12 cellular contexts compared by ENCODE assay signal in the genomic region with DNA sequence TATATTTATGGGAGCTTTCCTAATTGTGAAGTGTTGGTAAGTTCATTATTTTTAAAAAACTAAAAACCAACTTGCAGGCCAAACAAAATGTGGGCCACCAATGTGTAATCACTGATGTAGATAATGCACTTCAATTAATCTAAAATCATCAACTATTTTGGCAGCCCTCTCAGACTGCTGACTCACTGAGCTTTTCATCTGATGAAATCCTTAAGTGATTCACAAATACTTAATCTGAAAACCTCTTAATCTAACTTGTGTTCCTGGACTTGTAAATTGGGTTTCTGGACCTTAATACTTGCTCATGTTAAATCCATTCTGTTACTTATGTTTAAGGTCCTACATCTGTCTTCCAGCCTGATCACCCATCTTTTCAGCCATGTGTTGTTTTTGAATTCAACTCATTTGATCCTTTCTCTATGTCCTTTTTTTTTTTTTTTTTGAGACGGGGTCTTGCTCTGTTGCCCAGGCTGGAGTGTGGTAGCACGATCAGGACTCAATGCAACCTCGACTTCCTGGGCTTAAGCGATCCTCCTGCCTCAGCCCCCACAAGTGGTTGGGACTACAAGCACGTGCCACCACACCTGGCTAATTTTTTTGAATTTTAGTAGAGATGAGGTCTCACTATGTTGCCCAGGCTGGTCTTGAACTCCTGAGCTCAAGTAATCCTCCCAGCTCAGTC. TPM values are rescaled to one million over a fixed set of nuclear protein-coding genes. Genes with fewer than 3 reads are reported as not detected.
A peak's percentile ranks its signal among the peaks of the same experiment; 100 is the strongest.
DNase-seq lines count a peak whose midpoint lies in the region; ATAC-seq lines count a peak whose summit lies in the region.
"Had no signal": no experiment of that assay in that cellular context is flagged by ENCODE, and none has a peak within 500 bp of the region (broad histone marks: within the 10 kb centered on the region; RNA-seq: fewer than 3 reads in every experiment).

No MANE protein-coding gene starts in this region.

- peak; percentile 30 for DNase-seq in CD1c-positive myeloid dendritic cell (ENCODE audit: extremely low spot score)
- DNase-seq in GM03348 (ENCODE audit: low spot score), result peak; percentile 34
- DNase-seq in activated CD8-positive, alpha-beta T cell treated with anti-CD3 and anti-CD28 coated beads, Interleukin-2, amount 10 ng/mL, durations not matched to agents 7 days and 5 days, result no peak
- DNase-seq in memory B cell (ENCODE audit: low spot score in 2 of 2), result no peak
- no peak for DNase-seq in NCI-H748 (lab: John Stamatoyannopoulos, UW; ENCODE audit: unreplicated experiment)
- DNase-seq: activated effector memory CD4-positive, alpha-beta T cell treated with anti-CD3 and anti-CD28 coated beads, Interleukin-2, amount 50 U/mL, for 16 hours; cerebellar nuclear complex; esophagus squamous epithelium; left ventricle myocardium superior; NCI-H2107 had no signal

- CTCF ChIA-PET in activated CD8-positive, alpha-beta T cell treated with anti-CD3 and anti-CD28 coated beads, Interleukin-2, amount 10 ng/mL, durations not matched to agents 7 days and 5 days (lab: Charles Lee), result interaction anchor here (0.7 to 2.2 kb wide), 6 partner anchors 30 to 139 kb away, joined by 3 to 8 read pairs (median 4); no protein-coding TSS in a partner anchor

- peaks cover 45% of the 10 kb centered on the region for H3K36me3 Mint-ChIP-seq in activated CD8-positive, alpha-beta T cell treated with anti-CD3 and anti-CD28 coated beads, Interleukin-2, amount 10 ng/mL, durations not matched to agents 7 days and 5 days (ENCODE audit: low read depth)
- peaks cover 18% of the 10 kb centered on the region for H3K36me3 Mint-ChIP-seq in memory B cell

- no peaks in the 10 kb centered on the region for H3K9me3 Mint-ChIP-seq in activated CD8-positive, alpha-beta T cell treated with anti-CD3 and anti-CD28 coated beads, Interleukin-2, amount 10 ng/mL, durations not matched to agents 7 days and 5 days (ENCODE audit: insufficient read depth)
- H3K9me3 Mint-ChIP-seq in memory B cell, result no peaks in the 10 kb centered on the region

- H3K4me3 Mint-ChIP-seq in activated CD8-positive, alpha-beta T cell treated with anti-CD3 and anti-CD28 coated beads, Interleukin-2, amount 10 ng/mL, durations not matched to agents 7 days and 5 days, result no peak overlapping the region
- H3K4me3 Mint-ChIP-seq in memory B cell, result peak overlapping the region; percentile 21

- peaks cover 77% of the 10 kb centered on the region for H3K4me1 Mint-ChIP-seq in activated CD8-positive, alpha-beta T cell treated with anti-CD3 and anti-CD28 coated beads, Interleukin-2, amount 10 ng/mL, durations not matched to agents 7 days and 5 days (ENCODE audit: low read depth)
- peaks cover 60% of the 10 kb centered on the region for H3K4me1 Mint-ChIP-seq in memory B cell

- peak overlapping the region; percentile 76 for H3K27ac Mint-ChIP-seq in activated CD8-positive, alpha-beta T cell treated with anti-CD3 and anti-CD28 coated beads, Interleukin-2, amount 10 ng/mL, durations not matched to agents 7 days and 5 days
- H3K27ac Mint-ChIP-seq in memory B cell, result no peak overlapping the region

- ATAC-seq in activated CD8-positive, alpha-beta T cell treated with anti-CD3 and anti-CD28 coated beads, Interleukin-2, amount 10 ng/mL, durations not matched to agents 7 days and 5 days, result no peak
- ATAC-seq in memory B cell (ENCODE audit: low read depth), result no peak
- ATAC-seq in HG02798 (IDR thresholded peaks at IDR 0.05; ENCODE audit: poor library complexity, unreplicated experiment), result no peak
- ATAC-seq in GM18520 (IDR thresholded peaks at IDR 0.05; ENCODE audit: unreplicated experiment), result no peak
- ATAC-seq: left ventricle myocardium superior had no signal

- no peaks in the 10 kb centered on the region for H3K27me3 Mint-ChIP-seq in activated CD8-positive, alpha-beta T cell treated with anti-CD3 and anti-CD28 coated beads, Interleukin-2, amount 10 ng/mL, durations not matched to agents 7 days and 5 days (ENCODE audit: low read depth)
- no peaks in the 10 kb centered on the region for H3K27me3 Mint-ChIP-seq in memory B cell

- POLR2A ChIA-PET in activated CD8-positive, alpha-beta T cell treated with anti-CD3 and anti-CD28 coated beads, Interleukin-2, amount 10 ng/mL, durations not matched to agents 7 days and 5 days (lab: Charles Lee), result interaction anchor here (0.7 kb wide), 2 partner anchors 32 to 808 kb away, joined by 3 read pairs; no protein-coding TSS in a partner anchor

RNA-seq across cellular contexts. Expression of gene PRKCB, which starts 39.0 kb away (rescaled TPM):
- 100 to 1,000 TPM; 101 to 105 TPM for total RNA-seq in activated CD8-positive, alpha-beta T cell treated with anti-CD3 and anti-CD28 coated beads, Interleukin-2, amount 10 ng/mL, durations not matched to agents 7 days and 5 days

Comparison
In these comparisons a context has a peak if more than half of its experiments do, and no peak if none do; other contexts are left out.
1. DNase-seq: peak in CD1c-positive myeloid dendritic cell (single experiment) and GM03348 (single experiment); none in activated CD8-positive, alpha-beta T cell treated with anti-CD3 and anti-CD28 coated beads, Interleukin-2, amount 10 ng/mL, durations not matched to agents 7 days and 5 days (single experiment), memory B cell (0 of 2) and NCI-H748 (single experiment).